Comparison of ENCODE assay signal across 11 cellular contexts in the genomic region with DNA sequence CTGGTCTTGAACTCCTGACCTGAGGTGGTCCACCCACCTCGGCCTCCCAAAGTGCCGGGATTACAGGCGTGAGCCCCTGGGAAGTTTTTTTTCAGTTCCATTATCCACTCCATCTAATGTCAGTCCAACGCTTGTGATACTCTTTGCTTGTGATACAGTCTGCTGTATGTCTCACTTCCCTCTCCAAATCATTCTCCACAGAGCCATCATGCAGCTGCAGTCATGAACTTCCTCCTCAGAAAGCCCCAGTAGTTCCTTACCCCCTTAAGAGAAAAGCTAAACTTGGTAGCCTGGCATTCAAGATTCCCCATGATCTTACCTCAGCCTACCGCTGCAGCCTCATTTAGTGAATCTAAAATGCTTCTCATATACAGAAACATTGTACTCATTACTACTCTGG. TPM values are rescaled to one million over a fixed set of nuclear protein-coding genes. Genes with fewer than 3 reads are reported as not detected.
DNase-seq lines count a peak whose midpoint lies in the region; ATAC-seq and TF ChIP-seq lines count a peak whose summit lies in the region.
"Had no signal": no experiment of that assay in that cellular context is flagged by ENCODE, and none has a peak within 500 bp of the region (broad histone marks: within the 10 kb centered on the region; RNA-seq: fewer than 3 reads in every experiment).

No MANE protein-coding gene starts in this region.

- H3K27ac Mint-ChIP-seq in Caco-2 (ENCODE audit: unreplicated experiment) (peak overlapping the region; percentile 19), HFFc6 (peak overlapping the region; percentile 58; the same call in 1 of the 2 replicates), natural killer cell (peak overlapping the region; percentile 94 to 99)
- peak overlapping the region; percentile 47 for H3K27ac Mint-ChIP-seq in activated CD8-positive, alpha-beta T cell treated with anti-CD3 and anti-CD28 coated beads, Interleukin-2, amount 10 ng/mL, durations not matched to agents 7 days and 5 days

- POLR2A ChIA-PET in Caco-2 (lab: Charles Lee) = no interaction called here
- POLR2A ChIA-PET in activated CD8-positive, alpha-beta T cell treated with anti-CD3 and anti-CD28 coated beads, Interleukin-2, amount 10 ng/mL, durations not matched to agents 7 days and 5 days (lab: Charles Lee) = interaction anchor here (0.9 to 1.2 kb wide), 3 partner anchors 13 to 54 kb away, joined by 3 to 7 read pairs (median 4); no protein-coding TSS in a partner anchor

- no peak for DNase-seq in Caco-2
- DNase-seq in HFFc6 = no peak
- no peak for DNase-seq in activated CD8-positive, alpha-beta T cell treated with anti-CD3 and anti-CD28 coated beads, Interleukin-2, amount 10 ng/mL, durations not matched to agents 7 days and 5 days
- DNase-seq in natural killer cell = no peak
- DNase-seq in NCI-H510A (lab: John Stamatoyannopoulos, UW) = no peak
- no peak for DNase-seq in GM10266 (ENCODE audit: extremely low spot score)
- no peak for DNase-seq in upper lobe of left lung
- DNase-seq: NCI-H1105 treated with DMSO at 0.1 percent for 48 hours, NCI-H69 had no signal

- 87 to 89% methylated on average over 5 of the region's 5 CpGs for WGBS in upper lobe of left lung, 2 donors

- TF ChIP-seq CTCF in Caco-2 (IDR thresholded peaks at IDR 0.05; ENCODE audit: insufficient read depth in 1 of 2, low read depth in 1 of 2, low read length in 1 of 2, severe bottlenecking in 1 of 2, unreplicated experiment in 1 of 2) (no peak), HFFc6 (IDR thresholded peaks at IDR 0.05) (no peak), natural killer cell (IDR thresholded peaks at IDR 0.05) (no peak), GM10266 (IDR thresholded peaks at IDR 0.05; ENCODE audit: control insufficient read depth, insufficient read depth, low read depth, missing control alignments) (no peak), upper lobe of left lung (IDR thresholded peaks at IDR 0.05) (no peak)

- H3K4me1 ChIP-seq in Caco-2 (0 out of 2 replicates have a peak, but pooled peaks cover 6% of the 10 kb centered on the region), upper lobe of left lung (peaks cover 28 to 46% (median 33%) of the 10 kb centered on the region in 4 donors)

- H3K4me3 Mint-ChIP-seq in Caco-2 (ENCODE audit: unreplicated experiment) (peak overlapping the region; percentile 54), HFFc6 (peak overlapping the region; percentile 71), natural killer cell (peak overlapping the region; percentile 77)
- H3K4me3 Mint-ChIP-seq in activated CD8-positive, alpha-beta T cell treated with anti-CD3 and anti-CD28 coated beads, Interleukin-2, amount 10 ng/mL, durations not matched to agents 7 days and 5 days = peak overlapping the region; percentile 40

- H3K4me1 Mint-ChIP-seq in Caco-2 (ENCODE audit: low read depth, unreplicated experiment) (peaks cover 6% of the 10 kb centered on the region), HFFc6 (ENCODE audit: low read depth) (peaks cover 45% of the 10 kb centered on the region), natural killer cell (peaks cover 56 to 62% of the 10 kb centered on the region in 2 donors)
- H3K4me1 Mint-ChIP-seq in activated CD8-positive, alpha-beta T cell treated with anti-CD3 and anti-CD28 coated beads, Interleukin-2, amount 10 ng/mL, durations not matched to agents 7 days and 5 days (ENCODE audit: low read depth) = peaks cover 49% of the 10 kb centered on the region

- no peak overlapping the region for H3K4me3 ChIP-seq in Caco-2 (ENCODE audit: low read depth, low read length)
- H3K4me3 ChIP-seq in upper lobe of left lung = no peak overlapping the region
- H3K4me3 ChIP-seq: cardiac muscle cell had no signal

- H3K27me3 Mint-ChIP-seq in Caco-2 (ENCODE audit: insufficient read depth, unreplicated experiment) (no peaks in the 10 kb centered on the region), HFFc6 (ENCODE audit: insufficient read depth) (peaks cover 2% of the 10 kb centered on the region), natural killer cell (ENCODE audit: low read depth in 2 of 2) (no peaks in the 10 kb centered on the region)
- no peaks in the 10 kb centered on the region for H3K27me3 Mint-ChIP-seq in activated CD8-positive, alpha-beta T cell treated with anti-CD3 and anti-CD28 coated beads, Interleukin-2, amount 10 ng/mL, durations not matched to agents 7 days and 5 days (ENCODE audit: low read depth)

- no peak overlapping the region for H3K27ac ChIP-seq in upper lobe of left lung

- ATAC-seq in activated CD8-positive, alpha-beta T cell treated with anti-CD3 and anti-CD28 coated beads, Interleukin-2, amount 10 ng/mL, durations not matched to agents 7 days and 5 days = no peak
- ATAC-seq in natural killer cell (no peak), HG03045 (IDR thresholded peaks at IDR 0.05; ENCODE audit: unreplicated experiment) (no peak), upper lobe of left lung (ENCODE audit: low FRiP score in 2 of 2) (no peak)

- H3K36me3 ChIP-seq in Caco-2 (ENCODE audit: control insufficient read depth, insufficient read depth, low read length) (peaks cover 6% of the 10 kb centered on the region), upper lobe of left lung (peaks cover 28 to 38% (median 32%) of the 10 kb centered on the region in 4 donors)

- no peaks in the 10 kb centered on the region for H3K27me3 ChIP-seq in Caco-2 (replicated peaks; ENCODE audit: control insufficient read depth, insufficient read depth, low read length)
- no peaks in the 10 kb centered on the region for H3K27me3 ChIP-seq in upper lobe of left lung
- H3K27me3 ChIP-seq: cardiac muscle cell had no signal

- H3K9me3 ChIP-seq in Caco-2 = no peaks in the 10 kb centered on the region
- H3K9me3 ChIP-seq in upper lobe of left lung = no peaks in the 10 kb centered on the region

- no peak for TF ChIP-seq EP300 in upper lobe of left lung (IDR thresholded peaks at IDR 0.05)

- BruUV-seq in Caco-2 (replicated peaks; lab: Mats Ljungman, UMichigan) = no TSS peak

- CTCF ChIA-PET in Caco-2 (lab: Charles Lee) = no interaction called here
- CTCF ChIA-PET in activated CD8-positive, alpha-beta T cell treated with anti-CD3 and anti-CD28 coated beads, Interleukin-2, amount 10 ng/mL, durations not matched to agents 7 days and 5 days (lab: Charles Lee) = interaction anchor here (1.7 kb wide), 1 partner anchor 14 kb away, joined by 6 read pairs; no protein-coding TSS in a partner anchor

- no peak for TF ChIP-seq POLR2A in upper lobe of left lung (IDR thresholded peaks at IDR 0.05)

- no peaks in the 10 kb centered on the region for H3K9me3 Mint-ChIP-seq in Caco-2 (ENCODE audit: unreplicated experiment)
- no peaks in the 10 kb centered on the region for H3K9me3 Mint-ChIP-seq in HFFc6
- no peaks in the 10 kb centered on the region for H3K9me3 Mint-ChIP-seq in activated CD8-positive, alpha-beta T cell treated with anti-CD3 and anti-CD28 coated beads, Interleukin-2, amount 10 ng/mL, durations not matched to agents 7 days and 5 days (ENCODE audit: insufficient read depth)
- no peaks in the 10 kb centered on the region for H3K9me3 Mint-ChIP-seq in natural killer cell

- H3K36me3 Mint-ChIP-seq in Caco-2 (ENCODE audit: insufficient read depth, unreplicated experiment) (peaks cover 84% of the 10 kb centered on the region), HFFc6 (ENCODE audit: low read depth) (peaks cover 40% of the 10 kb centered on the region), natural killer cell (no peaks in the 10 kb centered on the region)
- H3K36me3 Mint-ChIP-seq in activated CD8-positive, alpha-beta T cell treated with anti-CD3 and anti-CD28 coated beads, Interleukin-2, amount 10 ng/mL, durations not matched to agents 7 days and 5 days (ENCODE audit: low read depth) = peaks cover 67% of the 10 kb centered on the region

- intact Hi-C loops in Caco-2 (cut with micrococcal nuclease; ENCODE audit: unreplicated experiment) = no loop called here
- intact Hi-C loops in natural killer cell (cut with micrococcal nuclease) = no loop called here

RNA-seq across cellular contexts. Expression of a gene that starts 2.3 kb away (rescaled TPM):
- total RNA-seq in Caco-2 (2022) (158 and 160 TPM in 2 replicates), natural killer cell (100 to 1,000 TPM; 282 to 288 (median 285) TPM), upper lobe of left lung (100 to 1,000 TPM in 5 of 6 donors, 10 to 100 TPM in 1; 88.3 to 186 (median 158) TPM)
- total RNA-seq in HFFc6 (2021; fragmentation: NEBNext Ultra II Directional; extraction: Animal tissue kit (Norgen Biotek cat#: 25700)) = 100 to 1,000 TPM; 252 to 303 (median 266) TPM
- total RNA-seq in activated CD8-positive, alpha-beta T cell treated with anti-CD3 and anti-CD28 coated beads, Interleukin-2, amount 10 ng/mL, durations not matched to agents 7 days and 5 days = 100 to 1,000 TPM; 317 to 321 TPM

RNA-seq across cellular contexts. Expression of a gene that starts 2.9 kb away (rescaled TPM):
- 49.2 and 49.6 TPM in 2 replicates for total RNA-seq in Caco-2 (2022)
- total RNA-seq in HFFc6 (2021; fragmentation: NEBNext Ultra II Directional; extraction: Animal tissue kit (Norgen Biotek cat#: 25700)) = 10 to 100 TPM; 69.2 to 84.9 (median 77.0) TPM
- total RNA-seq in activated CD8-positive, alpha-beta T cell treated with anti-CD3 and anti-CD28 coated beads, Interleukin-2, amount 10 ng/mL, durations not matched to agents 7 days and 5 days = 10 to 100 TPM; 83.2 to 85.6 TPM
- total RNA-seq in natural killer cell = 10 to 100 TPM; 59.2 to 73.7 (median 69.2) TPM
- total RNA-seq in upper lobe of left lung = 10 to 100 TPM; 48.2 to 68.0 (median 60.7) TPM

RNA-seq across cellular contexts. Expression of a gene that starts 14.8 kb away (rescaled TPM):
- total RNA-seq in Caco-2 (2022) (10.3 and 13.3 TPM in 2 replicates), natural killer cell (100 to 1,000 TPM; 133 to 137 (median 136) TPM), upper lobe of left lung (100 to 1,000 TPM in 2 of 6 donors, 10 to 100 TPM in 4; 33.0 to 544 (median 64.4) TPM)
- 10 to 100 TPM; 14.1 to 20.5 (median 16.0) TPM for total RNA-seq in HFFc6 (2021; fragmentation: NEBNext Ultra II Directional; extraction: Animal tissue kit (Norgen Biotek cat#: 25700))
- 10 to 100 TPM; 53.7 to 55.2 TPM for total RNA-seq in activated CD8-positive, alpha-beta T cell treated with anti-CD3 and anti-CD28 coated beads, Interleukin-2, amount 10 ng/mL, durations not matched to agents 7 days and 5 days

RNA-seq across cellular contexts. Expression of a gene that starts 25.5 kb away (rescaled TPM):
- total RNA-seq in Caco-2 (2022) (9.7 and 11.9 TPM in 2 replicates), natural killer cell (10 to 100 TPM in 1 of 3 donors, 1 to 10 TPM in 2; 7.4 to 20.4 (median 8.7) TPM), upper lobe of left lung (10 to 100 TPM; 19.5 to 44.0 (median 27.6) TPM)
- 10 to 100 TPM; 22.1 to 33.0 (median 28.8) TPM for total RNA-seq in HFFc6 (2021; fragmentation: NEBNext Ultra II Directional; extraction: Animal tissue kit (Norgen Biotek cat#: 25700))
- total RNA-seq in activated CD8-positive, alpha-beta T cell treated with anti-CD3 and anti-CD28 coated beads, Interleukin-2, amount 10 ng/mL, durations not matched to agents 7 days and 5 days = 10 to 100 TPM; 33.5 to 35.7 TPM

RNA-seq across cellular contexts. Expression of a gene that starts 45.5 kb away (rescaled TPM):
- total RNA-seq in Caco-2 (2022) (24.1 and 25.3 TPM in 2 replicates), natural killer cell (10 to 100 TPM; 33.4 to 52.1 (median 34.7) TPM), upper lobe of left lung (10 to 100 TPM; 13.7 to 49.2 (median 18.3) TPM)
- total RNA-seq in HFFc6 (2021; fragmentation: NEBNext Ultra II Directional; extraction: Animal tissue kit (Norgen Biotek cat#: 25700)) = 10 to 100 TPM; 17.7 to 26.2 (median 23.7) TPM
- total RNA-seq in activated CD8-positive, alpha-beta T cell treated with anti-CD3 and anti-CD28 coated beads, Interleukin-2, amount 10 ng/mL, durations not matched to agents 7 days and 5 days = 10 to 100 TPM; 36.9 to 37.7 TPM

Comparison
In these comparisons a context has a peak if more than half of its experiments do, and no peak if none do; other contexts are left out.
1. H3K27ac Mint-ChIP-seq: peak in every context shown above with its lines; median percentile 96 in natural killer cell; 58 in HFFc6; 47 in activated CD8-positive, alpha-beta T cell treated with anti-CD3 and anti-CD28 coated beads, Interleukin-2, amount 10 ng/mL, durations not matched to agents 7 days and 5 days; 19 in Caco-2.